In the genomic region with DNA sequence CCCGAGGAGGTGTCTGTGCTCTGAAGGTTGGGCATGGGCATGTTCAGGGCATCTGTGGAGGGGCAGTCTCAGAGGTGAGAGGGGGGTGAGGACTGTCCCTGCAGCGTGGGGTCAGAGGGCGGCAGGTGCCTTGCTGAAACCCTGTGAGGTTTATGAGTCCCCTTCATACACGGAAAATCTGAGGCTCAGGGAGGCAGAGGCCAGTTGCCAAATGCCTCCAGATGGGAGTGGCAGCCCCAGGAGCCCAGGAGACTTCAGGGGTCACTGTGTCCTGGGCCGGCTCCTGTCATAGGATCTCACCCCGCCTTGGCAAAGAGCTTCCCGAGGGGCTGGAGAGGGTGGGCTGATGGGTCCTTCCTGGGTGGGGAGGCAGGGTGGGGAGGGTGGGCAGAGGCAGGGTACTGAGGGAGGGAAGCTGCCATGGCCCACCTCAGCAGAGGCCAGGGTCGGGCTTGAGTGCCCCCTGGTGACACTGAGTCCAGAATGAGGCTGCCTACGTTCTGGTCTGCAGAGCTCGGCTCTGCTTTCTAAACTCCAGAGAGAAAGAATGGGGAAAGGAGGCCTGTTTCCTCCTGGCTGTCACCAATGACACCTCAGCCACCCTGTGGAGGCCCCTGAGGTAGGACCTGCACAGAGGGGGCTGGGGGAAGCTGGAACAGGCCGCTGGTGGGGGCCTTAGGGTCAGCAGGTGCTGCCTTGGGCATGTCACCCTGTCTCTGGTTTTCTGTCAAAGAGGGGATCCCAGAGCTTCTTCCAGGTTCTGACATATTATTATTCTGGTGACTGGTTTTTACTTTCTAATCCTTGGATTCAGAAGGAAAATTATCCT, we compare ENCODE assay signal across 9 cellular contexts. TPM values are rescaled to one million over a fixed set of nuclear protein-coding genes. Genes with fewer than 3 reads are reported as not detected.
DNase-seq lines count a peak whose midpoint lies in the region; TF ChIP-seq lines count a peak whose summit lies in the region.
"Had no signal": no experiment of that assay in that cellular context is flagged by ENCODE, and none has a peak within 500 bp of the region (broad histone marks: within the 10 kb centered on the region; RNA-seq: fewer than 3 reads in every experiment).

No MANE protein-coding gene starts in this region.

- H3K27ac Mint-ChIP-seq in Calu3 (ENCODE audit: unreplicated experiment) (peak overlapping the region; percentile 78), IgD-negative memory B cell (peak overlapping the region; percentile 75 to 93 (median 92)), osteocyte (ENCODE audit: unreplicated experiment) (peak overlapping the region; percentile 14)

- CTCF ChIA-PET in Calu3 (lab: Charles Lee), result interaction anchor here (0.6 to 0.9 kb wide), 2 partner anchors 22 to 666 kb away, joined by 3 to 4 read pairs; no protein-coding TSS in a partner anchor

- intact Hi-C loops in Calu3 (cut with micrococcal nuclease; ENCODE audit: unreplicated experiment) (no loop called here), dorsolateral prefrontal cortex (cut with DNase I) (no loop called here)

- H3K4me1 Mint-ChIP-seq in Calu3 (ENCODE audit: low read depth, unreplicated experiment) (peaks cover 12% of the 10 kb centered on the region), IgD-negative memory B cell (peaks cover 28 to 37% (median 30%) of the 10 kb centered on the region in 3 donors), osteocyte (ENCODE audit: unreplicated experiment) (peaks cover 42% of the 10 kb centered on the region)

- peak overlapping the region in 43 of 59 donors; percentile 1 to 56 (median 34) for H3K4me3 ChIP-seq in dorsolateral prefrontal cortex

- DNase-seq in Calu3 (no peak), dorsolateral prefrontal cortex (no peak), osteocyte (ENCODE audit: extremely low spot score, unreplicated experiment) (no peak), medulla oblongata (ENCODE audit: extremely low spot score) (no peak), A172 (ENCODE audit: low spot score) (no peak), NCI-H2227 (lab: John Stamatoyannopoulos, UW; ENCODE audit: unreplicated experiment) (no peak), CD1c-positive myeloid dendritic cell (ENCODE audit: extremely low spot score) (no peak)
- DNase-seq: occipital lobe had no signal

- H3K36me3 Mint-ChIP-seq in Calu3 (ENCODE audit: insufficient read depth, unreplicated experiment) (no peaks in the 10 kb centered on the region), IgD-negative memory B cell (no peaks in the 10 kb centered on the region), osteocyte (ENCODE audit: unreplicated experiment) (peaks cover 4% of the 10 kb centered on the region)

- H3K9me3 Mint-ChIP-seq in Calu3 (ENCODE audit: low read depth, unreplicated experiment) (no peaks in the 10 kb centered on the region), IgD-negative memory B cell (no peaks in the 10 kb centered on the region), osteocyte (ENCODE audit: unreplicated experiment) (no peaks in the 10 kb centered on the region)

- no TSS peak for BruUV-seq in Calu3 (replicated peaks; lab: Mats Ljungman, UMichigan)

- TF ChIP-seq CTCF in Calu3 (IDR thresholded peaks at IDR 0.05; ENCODE audit: unreplicated experiment) (no peak), dorsolateral prefrontal cortex (IDR thresholded peaks at IDR 0.05 in 54 of 56, conservative IDR thresholded peaks at IDR 0.05 in 2 of 56; ENCODE audit: low read depth in 1 of 56, partially characterized antibody in 56 of 56) (peak in 1 of 56 donors; percentile 4), osteocyte (IDR thresholded peaks at IDR 0.05) (no peak)

- peak overlapping the region; percentile 70 for H3K4me3 Mint-ChIP-seq in Calu3 (ENCODE audit: low read depth, unreplicated experiment)
- peak overlapping the region; percentile 88 to 98 (median 95) for H3K4me3 Mint-ChIP-seq in IgD-negative memory B cell
- H3K4me3 Mint-ChIP-seq in osteocyte (ENCODE audit: unreplicated experiment), result no peak overlapping the region

- H3K27me3 ChIP-seq in dorsolateral prefrontal cortex, result no peaks in the 10 kb centered on the region

- H3K27me3 Mint-ChIP-seq in Calu3 (ENCODE audit: unreplicated experiment), result no peaks in the 10 kb centered on the region
- H3K27me3 Mint-ChIP-seq in IgD-negative memory B cell, result no peaks in the 10 kb centered on the region
- H3K27me3 Mint-ChIP-seq in osteocyte (ENCODE audit: unreplicated experiment), result no peaks in the 10 kb centered on the region

- peak overlapping the region in 45 of 59 donors; percentile 3 to 77 (median 49) for H3K27ac ChIP-seq in dorsolateral prefrontal cortex

RNA-seq across cellular contexts. Expression of a gene that starts 1.1 kb away (rescaled TPM):
- total RNA-seq in Calu3 (2022) (93.1 and 214 TPM in 2 replicates), dorsolateral prefrontal cortex (10 to 100 TPM in 112 of 120 experiments, 1 to 10 TPM in 8; 6.8 to 52.7 (median 20.4) TPM), osteocyte (3.1 and 4.5 TPM in 2 replicates)
- polyA plus RNA-seq in IgD-negative memory B cell, result 53.4 TPM
- 0.91 and 1.4 TPM in 2 replicates for total RNA-seq in A172 (2014; rRNA removed; shearing (Covaris generic))

Comparison
In these comparisons a context has a peak if more than half of its experiments do, and no peak if none do; other contexts are left out.
1. H3K27ac Mint-ChIP-seq: peak in every context shown above with its lines; median percentile 92 in IgD-negative memory B cell; 78 in Calu3; 14 in osteocyte.